ENCODE assay signal across 16 cellular contexts in genomic region chr3:20646425-20646824, GRCh38.
"Had no signal": no experiment of that assay in that cellular context is flagged by ENCODE, and none has a peak within 500 bp of the region (broad histone marks: within the 10 kb centered on the region; RNA-seq: fewer than 3 reads in every experiment).

No MANE protein-coding gene starts in this region.

- H3K27me3 ChIP-seq: dorsolateral prefrontal cortex, gastrocnemius medialis, right atrium auricular region, stomach, thyroid gland had no signal

- DNase-seq: dorsolateral prefrontal cortex; effector CD4-positive, alpha-beta T cell; gastrocnemius medialis; head of caudate nucleus; left ventricle myocardium superior; lower lobe of right lung; naive thymus-derived CD8-positive, alpha-beta T cell; nephron progenitor cell; nucleus accumbens; stimulated activated CD4-positive, alpha-beta T cell treated with anti-CD3 and anti-CD28 coated beads, Interleukin-2, amount 100 ng/mL, for 24 hours; stimulated activated CD4-positive, alpha-beta T cell treated with anti-CD3 and anti-CD28 coated beads, Interleukin-4, amount 100 ng/mL, for 24 hours; stimulated activated naive CD4-positive, alpha-beta T cell treated with Interleukin-2 at 50 U/mL for 16 hours; stomach; thyroid gland had no signal

- H3K9me3 ChIP-seq: gastrocnemius medialis, lower lobe of right lung, prostate gland, right atrium auricular region, stomach, thyroid gland had no signal

- H3K36me3 ChIP-seq: gastrocnemius medialis, lower lobe of right lung, prostate gland, right atrium auricular region, stomach, thyroid gland had no signal

- H3K4me3 ChIP-seq: dorsolateral prefrontal cortex, gastrocnemius medialis, lower lobe of right lung, prostate gland, right atrium auricular region, stomach, thyroid gland had no signal

- H3K27ac ChIP-seq: dorsolateral prefrontal cortex, gastrocnemius medialis, lower lobe of right lung, prostate gland, right atrium auricular region, stomach, thyroid gland had no signal

- H3K4me1 ChIP-seq: lower lobe of right lung, prostate gland, right atrium auricular region, stomach, thyroid gland had no signal
